In the genomic region with DNA sequence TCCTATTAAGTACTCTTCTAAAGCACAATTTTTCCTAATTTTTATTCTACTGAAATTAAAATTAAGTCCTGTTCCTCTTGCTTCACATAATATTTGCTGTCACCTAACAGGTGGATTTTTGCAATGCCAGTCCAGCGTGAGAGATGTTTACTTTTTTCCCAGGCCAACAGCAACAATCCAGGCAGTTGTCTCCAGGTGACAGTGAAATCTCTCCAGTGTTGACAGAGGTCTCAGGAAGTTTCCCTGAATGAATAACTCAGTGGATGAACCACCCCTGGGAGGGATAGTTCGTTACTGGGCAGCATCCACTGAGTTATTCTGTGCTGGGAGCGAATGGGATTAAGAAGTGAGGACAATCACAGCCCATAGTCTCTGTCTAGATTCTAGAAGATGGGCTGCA, we compare ENCODE assay signal across 1 cellular context.
TF ChIP-seq lines count a peak whose summit lies in the region.

No MANE protein-coding gene starts in this region.

TF ChIP-seq in GM12891, 5 proteins besides CTCF, POLR2A, EP300 and RAD21:
- TF ChIP-seq POLR2AphosphoS5 (IDR thresholded peaks at IDR 0.05; ENCODE audit: low read depth, low read length) (no peak), PAX5 (IDR thresholded peaks at IDR 0.05; ENCODE audit: insufficient read depth, low read length, severe bottlenecking) (no peak), POU2F2 (IDR thresholded peaks at IDR 0.05; ENCODE audit: low read depth, low read length) (no peak), TAF1 (IDR thresholded peaks at IDR 0.05; ENCODE audit: low read depth, low read length) (no peak), SPI1 (IDR thresholded peaks at IDR 0.05; ENCODE audit: low read depth, low read length) (no peak)
